In genomic region chr9:136554870-136555269, GRCh38 we compare ENCODE assay signal across 1 cellular context.
TF ChIP-seq lines count a peak whose summit lies in the region.

No MANE protein-coding gene starts in this region.

TF ChIP-seq in H1, 55 proteins besides CTCF, POLR2A, EP300 and RAD21 (continued from another document):
- TF ChIP-seq CHD7 (IDR thresholded peaks at IDR 0.05; ENCODE audit: insufficient replicate concordance, low read length), result no peak
- TF ChIP-seq CBX5 (IDR thresholded peaks at IDR 0.05; ENCODE audit: low read depth, low read length), result no peak
- no peak for TF ChIP-seq TEAD4 (IDR thresholded peaks at IDR 0.05; ENCODE audit: low read depth, low read length)
- no peak for TF ChIP-seq SP2 (IDR thresholded peaks at IDR 0.05; ENCODE audit: low read length)
- TF ChIP-seq ATF3 (IDR thresholded peaks at IDR 0.05; ENCODE audit: insufficient read depth, low read depth, low read length), result no peak
